Comparison of ENCODE assay signal across 20 cellular contexts in genomic region chr17:31269178-31269577, GRCh38. TPM values are rescaled to one million over a fixed set of nuclear protein-coding genes. Genes with fewer than 3 reads are reported as not detected.
DNase-seq lines count a peak whose midpoint lies in the region; ATAC-seq and TF ChIP-seq lines count a peak whose summit lies in the region.
"Had no signal": no experiment of that assay in that cellular context is flagged by ENCODE, and none has a peak within 500 bp of the region (broad histone marks: within the 10 kb centered on the region; RNA-seq: fewer than 3 reads in every experiment).

No MANE protein-coding gene starts in this region.

- POLR2A ChIA-PET in AG04450 (lab: Yijun Ruan, JAX), result interaction anchor here (0.6 to 0.8 kb wide), 2 partner anchors 103 to 834 kb away, joined by 3 to 4 read pairs; no protein-coding TSS in a partner anchor

- TF ChIP-seq CTCF in AG04450 (IDR thresholded peaks at IDR 0.05; ENCODE audit: low read depth, low read length), result no peak
- no peak for TF ChIP-seq CTCF in mesothelial cell of epicardium (IDR thresholded peaks at IDR 0.05; ENCODE audit: unreplicated experiment)

- H3K4me1 ChIP-seq in HUES64 (ENCODE audit: insufficient read depth, low read length), result peaks cover 11% of the 10 kb centered on the region
- peaks cover 3% of the 10 kb centered on the region for H3K4me1 ChIP-seq in ectodermal cell (ENCODE audit: control insufficient read depth, insufficient read depth, low read length)

- H3K27me3 Mint-ChIP-seq in mesothelial cell of epicardium (ENCODE audit: low read depth), result no peaks in the 10 kb centered on the region
- H3K27me3 Mint-ChIP-seq in activated T-helper 1 cell treated with anti-CD3 and anti-CD28 coated beads, Interleukin-12 subunit alpha, Interleukin-12 subunit beta, Interleukin-2, Interleukin-4 antibody, amounts not matched to agents 30 ng/mL and 10 ng/mL and 1 ng/mL, durations not matched to agents 14 hours and 24 hours and 36 hours (ENCODE audit: insufficient read depth), result no peaks in the 10 kb centered on the region
- H3K27me3 Mint-ChIP-seq: central memory CD8-positive, alpha-beta T cell; stimulated activated naive CD8-positive, alpha-beta T cell treated with anti-CD3 and anti-CD28 coated beads, Interleukin-15, Interleukin-2, amounts not matched to agents 100 ng/mL and 50 ng/mL, for 24 hours; T-helper 17 cell had no signal

- H3K27me3 ChIP-seq in AG04450 (ENCODE audit: control insufficient read depth, insufficient read depth, low read length) (no peaks in the 10 kb centered on the region), HUES64 (ENCODE audit: insufficient read depth, low read length) (no peaks in the 10 kb centered on the region), ectodermal cell (ENCODE audit: control insufficient read depth, insufficient read depth, low read length, poor library complexity, severe bottlenecking) (no peaks in the 10 kb centered on the region)

- no peaks in the 10 kb centered on the region for H3K9me3 Mint-ChIP-seq in mesothelial cell of epicardium
- H3K9me3 Mint-ChIP-seq in activated T-helper 1 cell treated with anti-CD3 and anti-CD28 coated beads, Interleukin-12 subunit alpha, Interleukin-12 subunit beta, Interleukin-2, Interleukin-4 antibody, amounts not matched to agents 30 ng/mL and 10 ng/mL and 1 ng/mL, durations not matched to agents 14 hours and 24 hours and 36 hours, result no peaks in the 10 kb centered on the region
- H3K9me3 Mint-ChIP-seq: activated naive CD4-positive, alpha-beta T cell treated with anti-CD3 and anti-CD28 coated beads, Interleukin-2, amount 50 U/mL, for 72 hours; central memory CD8-positive, alpha-beta T cell; stimulated activated naive CD8-positive, alpha-beta T cell treated with anti-CD3 and anti-CD28 coated beads, Interleukin-15, Interleukin-2, amounts not matched to agents 100 ng/mL and 50 ng/mL, for 24 hours had no signal

- intact Hi-C loops in activated T-helper 1 cell treated with anti-CD3 and anti-CD28 coated beads, Interleukin-12 subunit alpha, Interleukin-12 subunit beta, Interleukin-2, Interleukin-4 antibody, amounts not matched to agents 30 ng/mL and 10 ng/mL and 1 ng/mL, durations not matched to agents 14 hours and 24 hours and 36 hours (cut with micrococcal nuclease), result no loop called here

- peak overlapping the region; percentile 48; the same call in 1 of the 2 replicates for H3K9ac ChIP-seq in HUES64 (ENCODE audit: low read depth, low read length)

- H3K4me1 Mint-ChIP-seq in mesothelial cell of epicardium, result peaks cover 11% of the 10 kb centered on the region
- no peaks in the 10 kb centered on the region for H3K4me1 Mint-ChIP-seq in activated T-helper 1 cell treated with anti-CD3 and anti-CD28 coated beads, Interleukin-12 subunit alpha, Interleukin-12 subunit beta, Interleukin-2, Interleukin-4 antibody, amounts not matched to agents 30 ng/mL and 10 ng/mL and 1 ng/mL, durations not matched to agents 14 hours and 24 hours and 36 hours (ENCODE audit: low read depth)
- H3K4me1 Mint-ChIP-seq: central memory CD8-positive, alpha-beta T cell had no signal

- CTCF ChIA-PET in AG04450 (lab: Charles Lee), result no interaction called here

- DNase-seq in AG04450 (ENCODE audit: low read depth, low spot score) (no peak), mesothelial cell of epicardium (ENCODE audit: low spot score in 2 of 2, unreplicated experiment in 2 of 2) (no peak), NCI-H345 treated with DMSO at 0.1 percent for 48 hours (lab: John Stamatoyannopoulos, UW; ENCODE audit: unreplicated experiment) (no peak), NCI-H1048 (lab: John Stamatoyannopoulos, UW) (no peak)
- no peak for DNase-seq in activated T-helper 1 cell treated with anti-CD3 and anti-CD28 coated beads, Interleukin-12 subunit alpha, Interleukin-12 subunit beta, Interleukin-2, Interleukin-4 antibody, amounts not matched to agents 30 ng/mL and 10 ng/mL and 1 ng/mL, durations not matched to agents 14 hours and 24 hours and 36 hours (ENCODE audit: low spot score)
- DNase-seq: activated CD4-positive, alpha-beta T cell treated with anti-CD3 and anti-CD28 coated beads for 1 hour; activated CD8-positive, alpha-beta memory T cell treated with anti-CD3 and anti-CD28 coated beads, Interleukin-2, amount 50 U/mL, for 48 hours; NCI-H2029 treated with DMSO at 0.1 percent for 48 hours; NCI-H69; T-helper 17 cell had no signal

- H3K9me3 ChIP-seq in AG04450 (ENCODE audit: control insufficient read depth, insufficient read depth, low read length) (no peaks in the 10 kb centered on the region), HUES64 (ENCODE audit: insufficient read depth, low read depth, low read length) (no peaks in the 10 kb centered on the region), ectodermal cell (ENCODE audit: control insufficient read depth, low read length) (no peaks in the 10 kb centered on the region)

- H3K27ac Mint-ChIP-seq in mesothelial cell of epicardium, result peak overlapping the region; percentile 93
- no peak overlapping the region for H3K27ac Mint-ChIP-seq in activated T-helper 1 cell treated with anti-CD3 and anti-CD28 coated beads, Interleukin-12 subunit alpha, Interleukin-12 subunit beta, Interleukin-2, Interleukin-4 antibody, amounts not matched to agents 30 ng/mL and 10 ng/mL and 1 ng/mL, durations not matched to agents 14 hours and 24 hours and 36 hours
- H3K27ac Mint-ChIP-seq: stimulated activated naive CD8-positive, alpha-beta T cell treated with anti-CD3 and anti-CD28 coated beads, Interleukin-15, Interleukin-2, amounts not matched to agents 100 ng/mL and 50 ng/mL, for 24 hours; T-helper 17 cell had no signal

- no peak overlapping the region for H3K4me3 Mint-ChIP-seq in mesothelial cell of epicardium
- H3K4me3 Mint-ChIP-seq in activated T-helper 1 cell treated with anti-CD3 and anti-CD28 coated beads, Interleukin-12 subunit alpha, Interleukin-12 subunit beta, Interleukin-2, Interleukin-4 antibody, amounts not matched to agents 30 ng/mL and 10 ng/mL and 1 ng/mL, durations not matched to agents 14 hours and 24 hours and 36 hours, result no peak overlapping the region
- H3K4me3 Mint-ChIP-seq: central memory CD8-positive, alpha-beta T cell; stimulated activated naive CD8-positive, alpha-beta T cell treated with anti-CD3 and anti-CD28 coated beads, Interleukin-15, Interleukin-2, amounts not matched to agents 100 ng/mL and 50 ng/mL, for 24 hours; T-helper 17 cell had no signal

- no peak for ATAC-seq in GM18511 (IDR thresholded peaks at IDR 0.05; ENCODE audit: unreplicated experiment)
- ATAC-seq: activated naive CD4-positive, alpha-beta T cell treated with anti-CD3 and anti-CD28 coated beads, Interleukin-2, amount 50 U/mL, for 72 hours; T-helper 17 cell had no signal

- H3K27ac ChIP-seq in AG04450 (ENCODE audit: low read depth, low read length) (peak overlapping the region; percentile 63), HUES64 (ENCODE audit: low read depth, low read length) (peak overlapping the region; percentile 61), ectodermal cell (ENCODE audit: insufficient read depth, low read depth, low read length, poor library complexity, severe bottlenecking) (peak overlapping the region; percentile 80)

- H3K4me3 ChIP-seq in AG04450 (ENCODE audit: low read depth, low read length) (no peak overlapping the region), HUES64 (ENCODE audit: low read length) (no peak overlapping the region), ectodermal cell (ENCODE audit: insufficient read depth, low read depth, low read length) (no peak overlapping the region)

- peaks cover 38% of the 10 kb centered on the region for H3K36me3 ChIP-seq in HUES64 (ENCODE audit: insufficient read depth, low read length)
- peaks cover 6% of the 10 kb centered on the region for H3K36me3 ChIP-seq in ectodermal cell (ENCODE audit: control insufficient read depth, insufficient read depth, low read length)

- peaks cover 51% of the 10 kb centered on the region for H3K36me3 Mint-ChIP-seq in mesothelial cell of epicardium
- peaks cover 12% of the 10 kb centered on the region for H3K36me3 Mint-ChIP-seq in activated T-helper 1 cell treated with anti-CD3 and anti-CD28 coated beads, Interleukin-12 subunit alpha, Interleukin-12 subunit beta, Interleukin-2, Interleukin-4 antibody, amounts not matched to agents 30 ng/mL and 10 ng/mL and 1 ng/mL, durations not matched to agents 14 hours and 24 hours and 36 hours (ENCODE audit: low read depth)

RNA-seq across cellular contexts. Expression of gene OMG, which starts 27.9 kb away (rescaled TPM):
- polyA plus RNA-seq in AG04450 (2011; rRNA removed), result 1.5 and 1.8 TPM in 2 replicates
- 1.1 TPM in 1 of 2 replicates, not detected in the other for polyA minus RNA-seq in AG04450 (2011; rRNA and poly(A)+ RNA removed)
- not detected for polyA plus RNA-seq in HUES64 (2013, experiment 1 of 2)
- not detected for polyA plus RNA-seq in HUES64 (2013, experiment 2 of 2)
- polyA plus RNA-seq in ectodermal cell (2013, experiment 1 of 4), result not detected
- polyA plus RNA-seq in ectodermal cell (2013, experiment 2 of 4), result not detected
- polyA plus RNA-seq in ectodermal cell (2013, experiment 3 of 4), result not detected
- not detected for polyA plus RNA-seq in ectodermal cell (2013, experiment 4 of 4)
- not detected in 3 replicates for total RNA-seq in mesothelial cell of epicardium
- 0.10 TPM in 2 replicates for total RNA-seq in activated T-helper 1 cell treated with anti-CD3 and anti-CD28 coated beads, Interleukin-12 subunit alpha, Interleukin-12 subunit beta, Interleukin-2, Interleukin-4 antibody, amounts not matched to agents 30 ng/mL and 10 ng/mL and 1 ng/mL, durations not matched to agents 14 hours and 24 hours and 36 hours
- total RNA-seq: M059J, RPMI7951, skeletal muscle tissue had no signal

RNA-seq across cellular contexts. Expression of gene EVI2B, which starts 44.7 kb away (rescaled TPM):
- polyA plus RNA-seq in AG04450 (2011; rRNA removed), result 0.30 and 0.41 TPM in 2 replicates
- 0.13 TPM in 1 of 2 replicates, not detected in the other for polyA minus RNA-seq in AG04450 (2011; rRNA and poly(A)+ RNA removed)
- not detected for polyA plus RNA-seq in HUES64 (2013, experiment 1 of 2)
- not detected for polyA plus RNA-seq in HUES64 (2013, experiment 2 of 2)
- polyA plus RNA-seq in ectodermal cell (2013, experiment 1 of 4), result not detected
- not detected for polyA plus RNA-seq in ectodermal cell (2013, experiment 2 of 4)
- not detected for polyA plus RNA-seq in ectodermal cell (2013, experiment 3 of 4)
- not detected for polyA plus RNA-seq in ectodermal cell (2013, experiment 4 of 4)
- not detected in 3 replicates for total RNA-seq in mesothelial cell of epicardium
- total RNA-seq in activated T-helper 1 cell treated with anti-CD3 and anti-CD28 coated beads, Interleukin-12 subunit alpha, Interleukin-12 subunit beta, Interleukin-2, Interleukin-4 antibody, amounts not matched to agents 30 ng/mL and 10 ng/mL and 1 ng/mL, durations not matched to agents 14 hours and 24 hours and 36 hours, result 21.7 and 25.1 TPM in 2 replicates
- total RNA-seq: lung microvascular endothelial cell had no signal

RNA-seq across cellular contexts. Expression of gene EVI2A, which starts 52.2 kb away (rescaled TPM):
- polyA plus RNA-seq in AG04450 (2011; rRNA removed), result 0.46 and 1.2 TPM in 2 replicates
- 0.14 and 0.52 TPM in 2 replicates for polyA minus RNA-seq in AG04450 (2011; rRNA and poly(A)+ RNA removed)
- not detected for polyA plus RNA-seq in HUES64 (2013, experiment 1 of 2)
- not detected for polyA plus RNA-seq in HUES64 (2013, experiment 2 of 2)
- not detected for polyA plus RNA-seq in ectodermal cell (2013, experiment 1 of 4)
- not detected for polyA plus RNA-seq in ectodermal cell (2013, experiment 2 of 4)
- polyA plus RNA-seq in ectodermal cell (2013, experiment 3 of 4), result not detected
- polyA plus RNA-seq in ectodermal cell (2013, experiment 4 of 4), result not detected
- total RNA-seq in mesothelial cell of epicardium, result not detected in 3 replicates
- total RNA-seq in activated T-helper 1 cell treated with anti-CD3 and anti-CD28 coated beads, Interleukin-12 subunit alpha, Interleukin-12 subunit beta, Interleukin-2, Interleukin-4 antibody, amounts not matched to agents 30 ng/mL and 10 ng/mL and 1 ng/mL, durations not matched to agents 14 hours and 24 hours and 36 hours, result 46.3 and 47.9 TPM in 2 replicates

Comparison
In these comparisons a context has a peak if more than half of its experiments do, and no peak if none do; other contexts are left out.
1. RNA of gene EVI2B, which starts 44.7 kb away (total RNA-seq): 21.7 to 25.1 TPM in activated T-helper 1 cell treated with anti-CD3 and anti-CD28 coated beads, Interleukin-12 subunit alpha, Interleukin-12 subunit beta, Interleukin-2, Interleukin-4 antibody, amounts not matched to agents 30 ng/mL and 10 ng/mL and 1 ng/mL, durations not matched to agents 14 hours and 24 hours and 36 hours; not detected in mesothelial cell of epicardium; every median in the first group is over 10 times any median in the second.
2. RNA of gene EVI2A, which starts 52.2 kb away (total RNA-seq): 46.3 to 47.9 TPM in activated T-helper 1 cell treated with anti-CD3 and anti-CD28 coated beads, Interleukin-12 subunit alpha, Interleukin-12 subunit beta, Interleukin-2, Interleukin-4 antibody, amounts not matched to agents 30 ng/mL and 10 ng/mL and 1 ng/mL, durations not matched to agents 14 hours and 24 hours and 36 hours; not detected in mesothelial cell of epicardium; every median in the first group is over 10 times any median in the second.
3. Peak in every context shown above with its lines, with median percentiles within 50 percentile points of each other: H3K27ac ChIP-seq.